In genomic region chr6:146613947-146614346, GRCh38 we compare ENCODE assay signal across 38 cellular contexts. TPM values are rescaled to one million over a fixed set of nuclear protein-coding genes. Genes with fewer than 3 reads are reported as not detected.
"Had no signal": no experiment of that assay in that cellular context is flagged by ENCODE, and none has a peak within 500 bp of the region (broad histone marks: within the 10 kb centered on the region; RNA-seq: fewer than 3 reads in every experiment).

No MANE protein-coding gene starts in this region.

- H3K27me3 ChIP-seq: MG63 had no signal

- H3K9me3 ChIP-seq: MG63 had no signal

- H3K27ac ChIP-seq: KMS-11 had no signal

- H3K36me3 ChIP-seq: MG63 had no signal

- H3K9ac ChIP-seq: KMS-11 had no signal

- DNase-seq: Karpas-422, Kasumi-1, MG63, MM.1S, MV-4-11, NCI-H1048, NCI-H1092, NCI-H1092 treated with DMSO at 0.1 percent for 48 hours, NCI-H1105, NCI-H1105 treated with DMSO at 0.1 percent for 48 hours, NCI-H1417 treated with DMSO at 0.1 percent for 48 hours, NCI-H1436, NCI-H1436 treated with DMSO at 0.1 percent for 48 hours, NCI-H146, NCI-H1694, NCI-H1694 treated with DMSO at 0.1 percent for 48 hours, NCI-H187, NCI-H187 treated with DMSO at 0.1 percent for 48 hours, NCI-H1930, NCI-H2029, NCI-H2029 treated with DMSO at 0.1 percent for 48 hours, NCI-H2081, NCI-H2081 treated with DMSO at 0.1 percent for 48 hours, NCI-H2107, NCI-H2171, NCI-H2171 treated with DMSO at 0.1 percent for 48 hours, NCI-H2227 treated with DMSO at 0.1 percent for 48 hours, NCI-H226, NCI-H345, NCI-H446, NCI-H446 treated with DMSO at 0.1 percent for 48 hours, NCI-H510A, NCI-H510A treated with DMSO at 0.1 percent for 48 hours had no signal

- H3K4me3 ChIP-seq: MG63 had no signal

- H3K4me2 ChIP-seq: KMS-11 had no signal

RNA-seq across cellular contexts. Expression of gene ADGB, which starts 15.2 kb away (rescaled TPM):
- total RNA-seq: LHCN-M2, M059J, MCF 10A, NCI-H460 had no signal
